In genomic region chr10:118340486-118340885, GRCh38 we compare ENCODE assay signal across 11 cellular contexts. TPM values are rescaled to one million over a fixed set of nuclear protein-coding genes. Genes with fewer than 3 reads are reported as not detected.
DNase-seq lines count a peak whose midpoint lies in the region; ATAC-seq and TF ChIP-seq lines count a peak whose summit lies in the region.
"Had no signal": no experiment of that assay in that cellular context is flagged by ENCODE, and none has a peak within 500 bp of the region (broad histone marks: within the 10 kb centered on the region; RNA-seq: fewer than 3 reads in every experiment).

No MANE protein-coding gene starts in this region.

- no peaks in the 10 kb centered on the region for H3K27me3 ChIP-seq in SU-DHL-6 (ENCODE audit: low read length)
- H3K27me3 ChIP-seq in MG63: no peaks in the 10 kb centered on the region
- H3K27me3 ChIP-seq: Peyer's patch, stomach had no signal

- peaks cover 39% of the 10 kb centered on the region for H3K79me2 ChIP-seq in SU-DHL-6 (ENCODE audit: insufficient read depth, low read length)

- no peak for ATAC-seq in stimulated activated naive CD8-positive, alpha-beta T cell treated with anti-CD3 and anti-CD28 coated beads, Interleukin-15, Interleukin-2, amounts not matched to agents 100 U/mL and 50 U/mL, for 24 hours

- H3K4me3 ChIP-seq in SU-DHL-6 (ENCODE audit: insufficient read depth, low read length, poor library complexity, severe bottlenecking) (peak overlapping the region; percentile 97), MG63 (no peak overlapping the region)

- no peaks in the 10 kb centered on the region for H3K9me2 ChIP-seq in SU-DHL-6 (replicated peaks; ENCODE audit: insufficient read depth, low read length)

- no peaks in the 10 kb centered on the region for H3K9me3 Mint-ChIP-seq in stimulated activated naive CD8-positive, alpha-beta T cell treated with anti-CD3 and anti-CD28 coated beads, Interleukin-15, Interleukin-2, amounts not matched to agents 100 ng/mL and 50 ng/mL, for 24 hours
- H3K9me3 Mint-ChIP-seq in glutamatergic neuron (ENCODE audit: unreplicated experiment): peaks cover 1% of the 10 kb centered on the region

- H3K4me2 ChIP-seq in SU-DHL-6 (ENCODE audit: low read depth, low read length, poor library complexity, severe bottlenecking): peak overlapping the region; percentile 94

- no peak overlapping the region for H2AFZ ChIP-seq in SU-DHL-6 (ENCODE audit: low read depth, low read length, severe bottlenecking)

- no peaks in the 10 kb centered on the region for H4K20me1 ChIP-seq in SU-DHL-6 (ENCODE audit: low read depth, low read length)

- no peak overlapping the region for H3K27ac ChIP-seq in SU-DHL-6 (ENCODE audit: low read depth, low read length)
- H3K27ac ChIP-seq: Peyer's patch, stomach had no signal

- H3K9me3 ChIP-seq in SU-DHL-6 (ENCODE audit: insufficient read depth, low read length) (no peaks in the 10 kb centered on the region), MG63 (no peaks in the 10 kb centered on the region)
- H3K9me3 ChIP-seq: Peyer's patch, stomach had no signal

- no peaks in the 10 kb centered on the region for H3K27me3 Mint-ChIP-seq in stimulated activated naive CD8-positive, alpha-beta T cell treated with anti-CD3 and anti-CD28 coated beads, Interleukin-15, Interleukin-2, amounts not matched to agents 100 ng/mL and 50 ng/mL, for 24 hours
- peaks cover 4% of the 10 kb centered on the region for H3K27me3 Mint-ChIP-seq in glutamatergic neuron (ENCODE audit: unreplicated experiment)

- no peaks in the 10 kb centered on the region for H3F3A ChIP-seq in SU-DHL-6 (ENCODE audit: insufficient read depth)

- H3K36me3 ChIP-seq in SU-DHL-6 (ENCODE audit: low read length) (peaks cover 10% of the 10 kb centered on the region; the same call in 1 of the 2 replicates), MG63 (peaks cover 14% of the 10 kb centered on the region)

- DNase-seq in stimulated activated naive CD8-positive, alpha-beta T cell treated with anti-CD3 and anti-CD28 coated beads, Interleukin-15, Interleukin-2, amounts not matched to agents 100 U/mL and 50 U/mL, for 24 hours: no peak
- DNase-seq in glutamatergic neuron (no peak), D341Med (ENCODE audit: low spot score) (no peak), MG63 (no peak), NCI-H187 (lab: John Stamatoyannopoulos, UW) (no peak), midbrain (lab: John Stamatoyannopoulos, UW) (no peak)
- DNase-seq: activated gamma-delta T cell treated with Interleukin-2 at 50 U/mL for 16 hours, Peyer's patch, stomach had no signal

- no peak for TF ChIP-seq CTCF in SU-DHL-6 (IDR thresholded peaks at IDR 0.05; ENCODE audit: insufficient read depth, low read length, poor library complexity, severe bottlenecking)
- no peak for TF ChIP-seq CTCF in glutamatergic neuron (IDR thresholded peaks at IDR 0.05; ENCODE audit: partially characterized antibody, unreplicated experiment)

- peaks cover 59% of the 10 kb centered on the region for H3K4me1 Mint-ChIP-seq in stimulated activated naive CD8-positive, alpha-beta T cell treated with anti-CD3 and anti-CD28 coated beads, Interleukin-15, Interleukin-2, amounts not matched to agents 100 ng/mL and 50 ng/mL, for 24 hours (ENCODE audit: low read depth)
- peaks cover 2% of the 10 kb centered on the region for H3K4me1 Mint-ChIP-seq in glutamatergic neuron (ENCODE audit: low read depth, unreplicated experiment)

- 0 out of 2 replicates have a peak overlapping the region, but pooled peaks have one; percentile 1 for H3K9ac ChIP-seq in SU-DHL-6 (ENCODE audit: low read length)

- peak overlapping the region; percentile 93 for H3K4me3 Mint-ChIP-seq in stimulated activated naive CD8-positive, alpha-beta T cell treated with anti-CD3 and anti-CD28 coated beads, Interleukin-15, Interleukin-2, amounts not matched to agents 100 ng/mL and 50 ng/mL, for 24 hours
- H3K4me3 Mint-ChIP-seq in glutamatergic neuron (ENCODE audit: unreplicated experiment): peak overlapping the region; percentile 49

- H3K36me3 Mint-ChIP-seq in stimulated activated naive CD8-positive, alpha-beta T cell treated with anti-CD3 and anti-CD28 coated beads, Interleukin-15, Interleukin-2, amounts not matched to agents 100 ng/mL and 50 ng/mL, for 24 hours (ENCODE audit: low read depth): peaks cover 25% of the 10 kb centered on the region
- H3K36me3 Mint-ChIP-seq in glutamatergic neuron (ENCODE audit: unreplicated experiment): no peaks in the 10 kb centered on the region

- H3K27ac Mint-ChIP-seq in stimulated activated naive CD8-positive, alpha-beta T cell treated with anti-CD3 and anti-CD28 coated beads, Interleukin-15, Interleukin-2, amounts not matched to agents 100 ng/mL and 50 ng/mL, for 24 hours: no peak overlapping the region
- H3K27ac Mint-ChIP-seq in glutamatergic neuron (ENCODE audit: unreplicated experiment): no peak overlapping the region

RNA-seq across cellular contexts. Expression of gene FAM204A, which starts 1.6 kb away (rescaled TPM):
- total RNA-seq in glutamatergic neuron (ENCODE audit: unreplicated experiment): 43.6 TPM
- 141 and 225 TPM in 2 replicates for total RNA-seq in MG63 (2014; rRNA removed; shearing (Covaris generic); ENCODE audit: low replicate concordance)
